In the genomic region with DNA sequence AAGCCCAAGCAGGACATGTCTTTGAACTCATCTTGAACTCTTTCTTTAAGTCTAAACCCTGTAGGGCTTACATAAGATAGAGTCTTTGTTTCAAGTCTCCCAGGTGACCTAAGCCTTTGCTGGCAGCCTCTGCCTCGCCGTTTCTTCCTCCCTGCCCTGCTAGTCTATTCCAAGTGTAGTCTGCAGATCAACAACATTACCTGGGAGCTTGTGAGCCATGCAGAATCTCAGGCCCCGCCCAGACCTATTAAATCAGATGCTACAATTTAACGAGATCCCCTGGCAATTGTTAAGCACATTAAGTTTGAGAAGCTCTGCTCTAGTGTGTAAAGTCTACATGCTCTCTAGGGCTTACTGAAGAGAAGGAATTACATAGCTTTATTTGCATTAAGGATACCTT, we compare ENCODE assay signal across 25 cellular contexts.
DNase-seq lines count a peak whose midpoint lies in the region; ATAC-seq and TF ChIP-seq lines count a peak whose summit lies in the region.
"Had no signal": no experiment of that assay in that cellular context is flagged by ENCODE, and none has a peak within 500 bp of the region (broad histone marks: within the 10 kb centered on the region; RNA-seq: fewer than 3 reads in every experiment).

No MANE protein-coding gene starts in this region.

- H3K4me3 ChIP-seq in mammary epithelial cell (replicated peaks in 1 of 3; ENCODE audit: insufficient read depth in 1 of 3, low read depth in 2 of 3, low read length in 3 of 3): no peak overlapping the region
- no peak overlapping the region for H3K4me3 ChIP-seq in esophagus muscularis mucosa
- no peak overlapping the region for H3K4me3 ChIP-seq in uterus
- no peak overlapping the region for H3K4me3 ChIP-seq in Karpas-422 (ENCODE audit: low read length)
- H3K4me3 ChIP-seq: BLaER1 treated with 17β-estradiol and CSF1 and Interleukin-3, amounts not matched to agents 10 nM and 100 nM; breast epithelium; colonic mucosa; heart right ventricle; K562; left ventricle myocardium inferior; upper lobe of right lung had no signal

- dilution Hi-C loops in mammary epithelial cell (cut with HindIII; ENCODE audit: low sequenced_read_pairs): no loop called here

- H3K36me3 ChIP-seq in mammary epithelial cell (ENCODE audit: insufficient read depth, low read length) (no peaks in the 10 kb centered on the region), esophagus muscularis mucosa (peaks cover 0 to 9% (median 0%) of the 10 kb centered on the region in 4 donors), uterus (no peaks in the 10 kb centered on the region), Karpas-422 (ENCODE audit: insufficient read depth, low read length) (no peaks in the 10 kb centered on the region)
- H3K36me3 ChIP-seq: colonic mucosa, upper lobe of right lung had no signal

- H3K27me3 Mint-ChIP-seq in MCF 10A (ENCODE audit: insufficient read depth, unreplicated experiment) (no peaks in the 10 kb centered on the region), glutamatergic neuron (ENCODE audit: unreplicated experiment) (no peaks in the 10 kb centered on the region)
- H3K27me3 Mint-ChIP-seq: activated T-cell treated with anti-CD3 and anti-CD28 coated beads, Interleukin-2, amount 50 U/mL, for 24 hours had no signal

- no peaks in the 10 kb centered on the region for H3K9me2 ChIP-seq in Karpas-422 (replicated peaks; ENCODE audit: insufficient read depth, low read length)

- no TSS peak for BruUV-seq in mammary epithelial cell (replicated peaks; lab: Mats Ljungman, UMichigan)
- no TSS peak for BruUV-seq in MCF 10A (replicated peaks; lab: Mats Ljungman, UMichigan)

- no peak for TF ChIP-seq POLR2A in esophagus muscularis mucosa (IDR thresholded peaks at IDR 0.05; ENCODE audit: low read depth)
- TF ChIP-seq POLR2A in uterus (IDR thresholded peaks at IDR 0.05): no peak

- no peak overlapping the region for H3K27ac Mint-ChIP-seq in MCF 10A (ENCODE audit: low read depth, unreplicated experiment)
- no peak overlapping the region for H3K27ac Mint-ChIP-seq in glutamatergic neuron (ENCODE audit: unreplicated experiment)
- H3K27ac Mint-ChIP-seq: activated T-cell treated with anti-CD3 and anti-CD28 coated beads, Interleukin-2, amount 50 U/mL, for 24 hours; endodermal cell had no signal

- H3K4me1 Mint-ChIP-seq in MCF 10A (ENCODE audit: insufficient read depth, unreplicated experiment) (no peaks in the 10 kb centered on the region), glutamatergic neuron (ENCODE audit: low read depth, unreplicated experiment) (peaks cover 6% of the 10 kb centered on the region)
- H3K4me1 Mint-ChIP-seq: neural crest cell had no signal

- H3K36me3 Mint-ChIP-seq in MCF 10A (ENCODE audit: insufficient read depth, unreplicated experiment): no peaks in the 10 kb centered on the region
- no peaks in the 10 kb centered on the region for H3K36me3 Mint-ChIP-seq in glutamatergic neuron (ENCODE audit: unreplicated experiment)

- H3K4me2 ChIP-seq in mammary epithelial cell (ENCODE audit: insufficient read depth, low read depth, low read length) (no peak overlapping the region), Karpas-422 (ENCODE audit: low read depth, low read length, poor library complexity, severe bottlenecking) (no peak overlapping the region)
- H3K4me2 ChIP-seq: BLaER1 treated with 17β-estradiol and CSF1 and Interleukin-3, amounts not matched to agents 10 nM and 100 nM had no signal

- no peak overlapping the region for H3K27ac ChIP-seq in mammary epithelial cell (ENCODE audit: insufficient read depth, low read depth, low read length)
- peak overlapping the region; percentile 8 to 47 (median 24) for H3K27ac ChIP-seq in esophagus muscularis mucosa (replicated peaks in 1 of 4)
- H3K27ac ChIP-seq in uterus: peak overlapping the region; percentile 16 to 20
- no peak overlapping the region for H3K27ac ChIP-seq in Karpas-422 (ENCODE audit: low read length)
- H3K27ac ChIP-seq: BLaER1 treated with 17β-estradiol and CSF1 and Interleukin-3, amounts not matched to agents 10 nM and 100 nM; breast epithelium; colonic mucosa; heart right ventricle; left ventricle myocardium inferior; upper lobe of right lung had no signal

- TF ChIP-seq CTCF in mammary epithelial cell (conservative IDR thresholded peaks at IDR 0.05 in 1 of 2, IDR thresholded peaks at IDR 0.05 in 1 of 2; ENCODE audit: extremely low read depth in 1 of 2, insufficient read depth in 1 of 2, low read depth in 1 of 2, low read length in 2 of 2) (no peak), MCF 10A (IDR thresholded peaks at IDR 0.05; ENCODE audit: unreplicated experiment) (no peak), esophagus muscularis mucosa (IDR thresholded peaks at IDR 0.05) (no peak), uterus (IDR thresholded peaks at IDR 0.05) (no peak), glutamatergic neuron (IDR thresholded peaks at IDR 0.05; ENCODE audit: partially characterized antibody, unreplicated experiment) (no peak)

- no peak overlapping the region for H3K4me3 Mint-ChIP-seq in MCF 10A (ENCODE audit: unreplicated experiment)
- no peak overlapping the region for H3K4me3 Mint-ChIP-seq in glutamatergic neuron (ENCODE audit: unreplicated experiment)
- H3K4me3 Mint-ChIP-seq: activated T-cell treated with anti-CD3 and anti-CD28 coated beads, Interleukin-2, amount 50 U/mL, for 24 hours; endodermal cell; neural crest cell had no signal

- H3K27me3 ChIP-seq in mammary epithelial cell (ENCODE audit: insufficient read depth, low read length): no peaks in the 10 kb centered on the region
- no peaks in the 10 kb centered on the region for H3K27me3 ChIP-seq in esophagus muscularis mucosa
- H3K27me3 ChIP-seq in uterus: no peaks in the 10 kb centered on the region
- no peaks in the 10 kb centered on the region for H3K27me3 ChIP-seq in Karpas-422 (ENCODE audit: low read length)
- H3K27me3 ChIP-seq: BLaER1 treated with 17β-estradiol and CSF1 and Interleukin-3, amounts not matched to agents 10 nM and 100 nM; breast epithelium; colonic mucosa; heart right ventricle; upper lobe of right lung had no signal

- WGBS in mammary epithelial cell (ENCODE audit: low coverage, missing lambda C conversion rate): 2% methylated on average over 4 of the region's 4 CpGs
- 25% methylated on average over 4 of the region's 4 CpGs for WGBS in esophagus muscularis mucosa

- no peaks in the 10 kb centered on the region for H3K9me3 Mint-ChIP-seq in MCF 10A (ENCODE audit: unreplicated experiment)
- peaks cover 4% of the 10 kb centered on the region for H3K9me3 Mint-ChIP-seq in glutamatergic neuron (ENCODE audit: unreplicated experiment)
- H3K9me3 Mint-ChIP-seq: activated T-cell treated with anti-CD3 and anti-CD28 coated beads, Interleukin-2, amount 50 U/mL, for 24 hours; endodermal cell; neural crest cell had no signal

- in situ Hi-C loops in mammary epithelial cell (cut with MboI; ENCODE audit: low sequenced_read_pairs in 2 of 2): no loop called here

- H4K20me1 ChIP-seq in mammary epithelial cell (ENCODE audit: insufficient read depth, low read length) (no peaks in the 10 kb centered on the region), Karpas-422 (ENCODE audit: insufficient read depth, low read depth, low read length) (no peaks in the 10 kb centered on the region)

- DNase-seq in mammary epithelial cell (peak; percentile 25), MCF 10A (ENCODE audit: unreplicated experiment) (no peak), NCI-H460 (ENCODE audit: extremely low read depth, low read depth) (peak; percentile 20), esophagus muscularis mucosa (ENCODE audit: extremely low spot score) (no peak), uterus (no peak), glutamatergic neuron (no peak), Karpas-422 (no peak)
- DNase-seq: ACHN; activated T-cell treated with anti-CD3 and anti-CD28 coated beads, Interleukin-2, amount 50 U/mL, for 24 hours; colonic mucosa; endodermal cell; heart right ventricle; left ventricle myocardium inferior; NCI-H2029; NCI-H774; SHP77; stimulated activated CD4-positive, alpha-beta T cell treated with anti-CD3 and anti-CD28 coated beads, Interleukin-15, amount 100 ng/mL, for 24 hours; upper lobe of right lung had no signal

- H3K9me3 ChIP-seq in mammary epithelial cell (replicated peaks; ENCODE audit: insufficient read depth, low read length) (no peaks in the 10 kb centered on the region), esophagus muscularis mucosa (no peaks in the 10 kb centered on the region), uterus (no peaks in the 10 kb centered on the region), Karpas-422 (ENCODE audit: low read length) (no peaks in the 10 kb centered on the region)
- H3K9me3 ChIP-seq: BLaER1 treated with 17β-estradiol and CSF1 and Interleukin-3, amounts not matched to agents 10 nM and 100 nM; breast epithelium; colonic mucosa; heart right ventricle; left ventricle myocardium inferior; upper lobe of right lung had no signal

- H3K79me2 ChIP-seq in mammary epithelial cell (ENCODE audit: insufficient read depth, low read length): no peaks in the 10 kb centered on the region
- H3K79me2 ChIP-seq in Karpas-422 (ENCODE audit: low read length): no peaks in the 10 kb centered on the region

- ATAC-seq in GM18870 (IDR thresholded peaks at IDR 0.05; ENCODE audit: unreplicated experiment): no peak
- ATAC-seq: HCT116, heart right ventricle, K562, sciatic nerve, upper lobe of right lung had no signal

- POLR2A ChIA-PET in MCF 10A (lab: Yijun Ruan, JAX): no interaction called here

- intact Hi-C loops in mammary epithelial cell (cut with micrococcal nuclease): no loop called here
- intact Hi-C loops in MCF 10A (cut with micrococcal nuclease): no loop called here
- intact Hi-C loops in esophagus muscularis mucosa (cut with DNase I): no loop called here
- intact Hi-C loops in uterus (cut with DNase I; ENCODE audit: low total_unique reads): no loop called here

- TF ChIP-seq EP300 in esophagus muscularis mucosa (IDR thresholded peaks at IDR 0.05): no peak

- H2AFZ ChIP-seq in mammary epithelial cell (ENCODE audit: low read depth, low read length) (no peak overlapping the region), Karpas-422 (ENCODE audit: low read length) (no peak overlapping the region)

- no peaks in the 10 kb centered on the region for H3K4me1 ChIP-seq in mammary epithelial cell (ENCODE audit: insufficient read depth, low read length)
- peaks cover 0 to 52% (median 51%) of the 10 kb centered on the region in 4 donors for H3K4me1 ChIP-seq in esophagus muscularis mucosa
- peaks cover 0 to 4% of the 10 kb centered on the region in 2 donors for H3K4me1 ChIP-seq in uterus
- H3K4me1 ChIP-seq in Karpas-422 (ENCODE audit: low read length): no peaks in the 10 kb centered on the region
- H3K4me1 ChIP-seq: BLaER1 treated with 17β-estradiol and CSF1 and Interleukin-3, amounts not matched to agents 10 nM and 100 nM; breast epithelium; colonic mucosa; upper lobe of right lung had no signal

- H3K9ac ChIP-seq in mammary epithelial cell (ENCODE audit: insufficient read depth, low read length) (no peak overlapping the region), Karpas-422 (ENCODE audit: low read length) (no peak overlapping the region)
- H3K9ac ChIP-seq: BLaER1 treated with 17β-estradiol and CSF1 and Interleukin-3, amounts not matched to agents 10 nM and 100 nM had no signal

- CTCF ChIA-PET in mammary epithelial cell (lab: Charles Lee; ENCODE audit: low non-redundant PET): interaction anchor here (0.6 kb wide), 1 partner anchor 127 kb away, joined by 3 read pairs; no protein-coding TSS in a partner anchor
- CTCF ChIA-PET in MCF 10A (lab: Yijun Ruan, JAX): interaction anchor here (2.1 kb wide), 1 partner anchor 43 kb away, joined by 10 read pairs; no protein-coding TSS in a partner anchor

Comparison
In these comparisons a context has a peak if more than half of its experiments do, and no peak if none do; other contexts are left out.
1. DNase-seq: peak in mammary epithelial cell (single experiment) and NCI-H460 (single experiment); none in MCF 10A (single experiment), esophagus muscularis mucosa (single experiment), uterus (0 of 2), glutamatergic neuron (single experiment) and Karpas-422 (single experiment).
2. H3K27ac ChIP-seq: peak in esophagus muscularis mucosa (4 of 4) and uterus (2 of 2); none in mammary epithelial cell (single experiment) and Karpas-422 (single experiment).